ENCODE assay signal across 10 cellular contexts in genomic region chr15:85800460-85801123, GRCh38. TPM values are rescaled to one million over a fixed set of nuclear protein-coding genes. Genes with fewer than 3 reads are reported as not detected.
DNase-seq lines count a peak whose midpoint lies in the region; ATAC-seq, FAIRE-seq and TF ChIP-seq lines count a peak whose summit lies in the region.
"Had no signal": no experiment of that assay in that cellular context is flagged by ENCODE, and none has a peak within 500 bp of the region (broad histone marks: within the 10 kb centered on the region; RNA-seq: fewer than 3 reads in every experiment).

No MANE protein-coding gene starts in this region.

- H3K4me1 ChIP-seq in A549, result peaks cover 15% of the 10 kb centered on the region
- peaks cover 13% of the 10 kb centered on the region for H3K4me1 ChIP-seq in SJSA1 (replicated peaks)
- no peaks in the 10 kb centered on the region for H3K4me1 ChIP-seq in right cardiac atrium (ENCODE audit: control insufficient read depth, insufficient read depth, low read length)

- no peaks in the 10 kb centered on the region for H3K27me3 ChIP-seq in SJSA1 (replicated peaks)
- H3K27me3 ChIP-seq in right cardiac atrium (ENCODE audit: control insufficient read depth, insufficient read depth), result no peaks in the 10 kb centered on the region
- H3K27me3 ChIP-seq: BLaER1 had no signal

- TF ChIP-seq EP300 in A549 (IDR thresholded peaks at IDR 0.05), result no peak

- intact Hi-C loops in right cardiac atrium (cut with DNase I), result no loop called here

- no peak for TF ChIP-seq POLR2A in A549 (IDR thresholded peaks at IDR 0.05; ENCODE audit: low read length)

- DNase-seq in A549 (ENCODE audit: low read depth in 1 of 2, low spot score in 1 of 2) (peak; percentile 87 to 91), LNCaP clone FGC (ENCODE audit: low read depth) (peak; percentile 95), SJSA1 (ENCODE audit: low read depth in 1 of 2, low spot score in 2 of 2) (peak; percentile 21 to 58), right cardiac atrium (peak in 2 of 3 donors; percentile 37 to 72), COLO829 (ENCODE audit: low spot score) (no peak), frontal cortex (ENCODE audit: low spot score in 2 of 2) (no peak)
- DNase-seq: activated gamma-delta T cell had no signal

- CTCF ChIA-PET in A549 (lab: Yijun Ruan, JAX), result interaction anchor here (0.7 to 6.6 kb wide), 13 partner anchors 9 to 50 kb away, joined by 3 to 79 read pairs (median 4); no protein-coding TSS in a partner anchor

- FAIRE-seq in A549 (lab: Jason Lieb, UNC) (peak; percentile 98), frontal cortex (lab: Jason Lieb, UNC) (no peak)

- peak overlapping the region in 1 of 2 experiments; percentile 47; a peak in 3 of 6 replicates for H3K27ac ChIP-seq in A549
- no peak overlapping the region for H3K27ac ChIP-seq in SJSA1
- H3K27ac ChIP-seq in right cardiac atrium (ENCODE audit: low read length), result no peak overlapping the region
- H3K27ac ChIP-seq: BLaER1 had no signal

- 56% methylated on average over 9 of the region's 9 CpGs for WGBS in A549 (ENCODE audit: missing lambda C conversion rate)
- WGBS in right cardiac atrium, result 79% methylated on average over 9 of the region's 9 CpGs

- H3K4me2 ChIP-seq in A549, result peak overlapping the region; percentile 53
- H3K4me2 ChIP-seq: BLaER1 had no signal

- TF ChIP-seq CTCF in A549 (IDR thresholded peaks at IDR 0.05), result peak; percentile 33
- TF ChIP-seq CTCF in LNCaP clone FGC (IDR thresholded peaks at IDR 0.05; ENCODE audit: control insufficient read depth, extremely low read depth, insufficient read depth), result peak; percentile 57

- POLR2A ChIA-PET in A549 (lab: Yijun Ruan, JAX), result interaction anchor here (0.6 to 1.1 kb wide), 2 partner anchors 40 to 42 kb away, joined by 3 read pairs; no protein-coding TSS in a partner anchor

- ATAC-seq in A549 (peak; percentile 95 to 98), right cardiac atrium (peak; percentile 77 to 79), GM21526 (IDR thresholded peaks at IDR 0.05; ENCODE audit: low FRiP score, unreplicated experiment) (no peak), HG02970 (IDR thresholded peaks at IDR 0.05; ENCODE audit: low FRiP score, unreplicated experiment) (no peak)

- H3K4me3 ChIP-seq in A549, result no peak overlapping the region
- no peak overlapping the region for H3K4me3 ChIP-seq in LNCaP clone FGC (ENCODE audit: low read depth, low read length)
- no peak overlapping the region for H3K4me3 ChIP-seq in SJSA1
- H3K4me3 ChIP-seq in right cardiac atrium (ENCODE audit: low read length), result no peak overlapping the region
- H3K4me3 ChIP-seq: BLaER1 had no signal

- no peaks in the 10 kb centered on the region for H3K9me3 ChIP-seq in A549
- no peaks in the 10 kb centered on the region for H3K9me3 ChIP-seq in SJSA1 (replicated peaks)
- H3K9me3 ChIP-seq in right cardiac atrium (ENCODE audit: control insufficient read depth, low read length), result no peaks in the 10 kb centered on the region

- no peaks in the 10 kb centered on the region for H3K36me3 ChIP-seq in SJSA1
- H3K36me3 ChIP-seq: BLaER1 had no signal

- peak; percentile 56 to 66 for TF ChIP-seq RAD21 in A549 (conservative IDR thresholded peaks at IDR 0.05 in 1 of 2, IDR thresholded peaks at IDR 0.05 in 1 of 2)

TF ChIP-seq in A549, 52 proteins besides CTCF, POLR2A, EP300 and RAD21:
- no peak for TF ChIP-seq FOXS1 (CRISPR knock-in tag; IDR thresholded peaks at IDR 0.05)
- no peak for TF ChIP-seq KDM5A (IDR thresholded peaks at IDR 0.05)
- TF ChIP-seq MAFK (IDR thresholded peaks at IDR 0.05; ENCODE audit: partially characterized antibody), result peak; percentile 56
- peak; percentile 51; the same call in 1 of the 2 replicates for TF ChIP-seq FOSL2 (IDR thresholded peaks at IDR 0.05)
- TF ChIP-seq FOSL2 (CRISPR knock-in tag; IDR thresholded peaks at IDR 0.05), result peak; percentile 90
- TF ChIP-seq SMC3 (IDR thresholded peaks at IDR 0.05), result peak; percentile 46; the same call in 2 of the 3 replicates

RNA-seq across cellular contexts. Expression of gene KLHL25, which starts 5.9 kb away (rescaled TPM):
- polyA plus RNA-seq in A549 (2011; rRNA removed) (3.2 and 4.0 TPM in 2 replicates), A549 (2017; fragmentation: RNase III; extraction: RNeasy Plus Mini Kit Qiagen cat#74134 plus additional on column Dnase treatment) (4.6 to 6.1 TPM (median 5.6 TPM) in 3 replicates), right cardiac atrium (4.1 TPM)
- polyA plus RNA-seq in A549 (2012; cell fraction: cytosol; rRNA removed), result 6.8 and 8.5 TPM in 2 replicates
- 18.2 and 22.8 TPM in 2 replicates for polyA plus RNA-seq in A549 (2012; cell fraction: nucleus; rRNA removed)
- 4.0 and 6.4 TPM in 2 replicates for polyA minus RNA-seq in A549 (2011; rRNA and poly(A)+ RNA removed)
- 4.0 and 4.3 TPM in 2 replicates for total RNA-seq in SJSA1 (2014; rRNA removed; shearing (Covaris generic))
- total RNA-seq in right cardiac atrium (1 to 10 TPM; 3.4 to 6.6 (median 5.3) TPM), frontal cortex (29.3 TPM)

Comparison
In these comparisons a context has a peak if more than half of its experiments do, and no peak if none do; other contexts are left out.
1. ATAC-seq: peak in A549 (2 of 2) and right cardiac atrium (2 of 2); none in GM21526 (single experiment) and HG02970 (single experiment).
2. DNase-seq: peak in A549 (2 of 2), LNCaP clone FGC (single experiment), SJSA1 (2 of 2) and right cardiac atrium (2 of 3); none in COLO829 (single experiment) and frontal cortex (0 of 2).